8 cellular contexts compared by ENCODE assay signal in the genomic region with DNA sequence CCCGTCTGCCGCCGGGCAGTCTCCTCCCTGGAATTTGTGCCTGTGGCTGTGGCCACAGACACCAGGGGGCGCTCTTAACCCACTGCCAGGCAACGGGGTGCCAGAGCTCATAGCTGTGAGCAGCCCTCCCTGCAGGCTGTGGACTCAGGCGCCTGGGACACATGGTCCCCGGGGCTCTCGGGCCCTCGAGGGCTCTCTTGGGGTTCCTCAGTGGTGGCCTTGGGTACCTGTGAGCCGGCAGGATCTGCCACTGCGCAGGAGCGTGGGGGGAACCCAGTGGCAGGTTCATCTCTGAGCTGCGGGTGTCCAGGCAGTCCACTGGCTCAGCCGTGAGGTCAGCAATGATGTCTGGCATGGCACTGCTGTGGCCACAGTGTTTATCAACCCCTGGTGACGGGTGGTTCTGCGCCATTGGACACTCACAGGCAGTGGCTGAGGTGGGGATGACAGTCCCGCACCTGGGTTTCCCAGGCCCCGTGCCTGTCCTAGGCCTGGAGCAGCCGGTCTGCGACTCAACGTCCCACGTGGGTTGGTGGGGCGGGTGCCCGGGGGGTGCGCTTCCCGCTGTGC. TPM values are rescaled to one million over a fixed set of nuclear protein-coding genes. Genes with fewer than 3 reads are reported as not detected.
DNase-seq lines count a peak whose midpoint lies in the region; ATAC-seq and TF ChIP-seq lines count a peak whose summit lies in the region.

No MANE protein-coding gene starts in this region.

- CTCF ChIA-PET in CD8-positive, alpha-beta T cell (lab: Charles Lee), result interaction anchor here (0.5 to 3.4 kb wide), 23 partner anchors 9 to 500 kb away, joined by 3 to 44 read pairs (median 4); partner anchors contain the start of gene IDUA
- CTCF ChIA-PET in activated CD8-positive, alpha-beta memory T cell treated with anti-CD3 and anti-CD28 coated beads, Interleukin-2, amount 10 ng/mL, durations not matched to agents 7 days and 5 days (lab: Charles Lee), result interaction anchor here (0.6 to 2.7 kb wide), 28 partner anchors 10 to 498 kb away, joined by 3 to 34 read pairs (median 4); partner anchors contain the start of genes ATP5ME, GAK, IDUA and MYL5

- no peaks in the 10 kb centered on the region for H3K4me1 ChIP-seq in CD8-positive, alpha-beta T cell (ENCODE audit: insufficient read depth, low read length)

- no peaks in the 10 kb centered on the region for H3K36me3 ChIP-seq in CD8-positive, alpha-beta T cell (ENCODE audit: insufficient read depth, low read length)

- no peaks in the 10 kb centered on the region for H3K9me3 Mint-ChIP-seq in CD8-positive, alpha-beta T cell
- H3K9me3 Mint-ChIP-seq in activated CD8-positive, alpha-beta memory T cell treated with anti-CD3 and anti-CD28 coated beads, Interleukin-2, amount 10 ng/mL, durations not matched to agents 7 days and 5 days (ENCODE audit: low read depth), result no peaks in the 10 kb centered on the region
- H3K9me3 Mint-ChIP-seq in neural crest cell, result no peaks in the 10 kb centered on the region

- POLR2A ChIA-PET in CD8-positive, alpha-beta T cell (lab: Charles Lee), result interaction anchor here (1.8 kb wide), 1 partner anchor 244 kb away, joined by 11 read pairs; the partner anchor contains the start of gene IDUA

- H3K27ac Mint-ChIP-seq in CD8-positive, alpha-beta T cell, result no peak overlapping the region
- H3K27ac Mint-ChIP-seq in activated CD8-positive, alpha-beta memory T cell treated with anti-CD3 and anti-CD28 coated beads, Interleukin-2, amount 10 ng/mL, durations not matched to agents 7 days and 5 days, result no peak overlapping the region
- no peak overlapping the region for H3K27ac Mint-ChIP-seq in neural crest cell (ENCODE audit: unreplicated experiment)

- peak; percentile 90 for ATAC-seq in CD8-positive, alpha-beta T cell
- ATAC-seq in GM21737 (IDR thresholded peaks at IDR 0.05; ENCODE audit: unreplicated experiment) (peak; percentile 60), GM18858 (IDR thresholded peaks at IDR 0.05; ENCODE audit: unreplicated experiment) (no peak)
- ATAC-seq in activated CD8-positive, alpha-beta memory T cell treated with anti-CD3 and anti-CD28 coated beads, Interleukin-2, amount 10 ng/mL, durations not matched to agents 7 days and 5 days, result peak; percentile 93

- H3K27ac ChIP-seq in CD8-positive, alpha-beta T cell (ENCODE audit: low read depth, low read length), result no peak overlapping the region

- H3K9me3 ChIP-seq in CD8-positive, alpha-beta T cell (ENCODE audit: low read length), result no peaks in the 10 kb centered on the region

- H3K4me1 Mint-ChIP-seq in CD8-positive, alpha-beta T cell (ENCODE audit: low read depth), result peaks cover under 1% of the 10 kb centered on the region
- H3K4me1 Mint-ChIP-seq in activated CD8-positive, alpha-beta memory T cell treated with anti-CD3 and anti-CD28 coated beads, Interleukin-2, amount 10 ng/mL, durations not matched to agents 7 days and 5 days, result no peaks in the 10 kb centered on the region
- no peaks in the 10 kb centered on the region for H3K4me1 Mint-ChIP-seq in neural crest cell

- DNase-seq in CD8-positive, alpha-beta T cell, result peak; percentile 53 to 87 (median 75)
- DNase-seq in NOMO-1 (lab: John Stamatoyannopoulos, UW; ENCODE audit: unreplicated experiment in 2 of 2) (peak; percentile 8 to 41), epithelial cell of proximal tubule (ENCODE audit: low read depth) (no peak), neural crest cell (ENCODE audit: low read depth, low spot score) (peak; percentile 74), superior temporal gyrus (ENCODE audit: extremely low spot score) (peak; percentile 67)
- DNase-seq in activated CD8-positive, alpha-beta memory T cell treated with anti-CD3 and anti-CD28 coated beads, Interleukin-2, amount 10 ng/mL, durations not matched to agents 7 days and 5 days, result peak; percentile 82

- peaks cover 21% of the 10 kb centered on the region for H3K36me3 Mint-ChIP-seq in CD8-positive, alpha-beta T cell
- peaks cover 5% of the 10 kb centered on the region for H3K36me3 Mint-ChIP-seq in activated CD8-positive, alpha-beta memory T cell treated with anti-CD3 and anti-CD28 coated beads, Interleukin-2, amount 10 ng/mL, durations not matched to agents 7 days and 5 days
- peaks cover 13% of the 10 kb centered on the region for H3K36me3 Mint-ChIP-seq in neural crest cell (ENCODE audit: low read depth)

- TF ChIP-seq CTCF in CD8-positive, alpha-beta T cell (IDR thresholded peaks at IDR 0.05), result peak; percentile 93
- peak; percentile 89 for TF ChIP-seq CTCF in epithelial cell of proximal tubule (conservative IDR thresholded peaks at IDR 0.05; ENCODE audit: low read depth, low read length)
- TF ChIP-seq CTCF in neural crest cell (conservative IDR thresholded peaks at IDR 0.05), result peak; percentile 85

- no peak overlapping the region for H3K4me3 ChIP-seq in CD8-positive, alpha-beta T cell (ENCODE audit: low read depth, low read length)
- no peak overlapping the region for H3K4me3 ChIP-seq in epithelial cell of proximal tubule (ENCODE audit: low read depth, low read length)

- intact Hi-C loops in CD8-positive, alpha-beta T cell (cut with DNase I, micrococcal nuclease), result loop anchor here (2.0 to 5.0 kb wide), 9 partner anchors 152 to 884 kb away; partner anchors contain the start of genes IDUA (in 2 of the 2), DGKQ (in 1 of the 2), GAK (in 1 of the 2) and TMEM175 (in 1 of the 2)

- no peak overlapping the region for H3K4me3 Mint-ChIP-seq in CD8-positive, alpha-beta T cell
- no peak overlapping the region for H3K4me3 Mint-ChIP-seq in activated CD8-positive, alpha-beta memory T cell treated with anti-CD3 and anti-CD28 coated beads, Interleukin-2, amount 10 ng/mL, durations not matched to agents 7 days and 5 days
- no peak overlapping the region for H3K4me3 Mint-ChIP-seq in neural crest cell

- H3K27me3 ChIP-seq in CD8-positive, alpha-beta T cell (ENCODE audit: insufficient read depth, low read length), result no peaks in the 10 kb centered on the region

- no peaks in the 10 kb centered on the region for H3K27me3 Mint-ChIP-seq in CD8-positive, alpha-beta T cell (ENCODE audit: low read depth)
- H3K27me3 Mint-ChIP-seq in activated CD8-positive, alpha-beta memory T cell treated with anti-CD3 and anti-CD28 coated beads, Interleukin-2, amount 10 ng/mL, durations not matched to agents 7 days and 5 days, result no peaks in the 10 kb centered on the region
- H3K27me3 Mint-ChIP-seq in neural crest cell (ENCODE audit: low read depth), result no peaks in the 10 kb centered on the region

RNA-seq across cellular contexts. Expression of gene PCGF3, which starts 37.2 kb away (rescaled TPM):
- total RNA-seq in CD8-positive, alpha-beta T cell, result 10 to 100 TPM; 39.1 to 39.5 TPM
- 10 to 100 TPM; 38.9 to 49.0 TPM for total RNA-seq in activated CD8-positive, alpha-beta memory T cell treated with anti-CD3 and anti-CD28 coated beads, Interleukin-2, amount 10 ng/mL, durations not matched to agents 7 days and 5 days
- total RNA-seq in epithelial cell of proximal tubule (34.6 and 35.2 TPM in 2 replicates), neural crest cell (58.5 and 61.2 TPM in 2 replicates)

RNA-seq across cellular contexts. Expression of gene SLC49A3, which starts 53.9 kb away (rescaled TPM):
- total RNA-seq in CD8-positive, alpha-beta T cell, result under 1 TPM; 0.69 to 0.73 TPM
- total RNA-seq in activated CD8-positive, alpha-beta memory T cell treated with anti-CD3 and anti-CD28 coated beads, Interleukin-2, amount 10 ng/mL, durations not matched to agents 7 days and 5 days, result 1 to 10 TPM; 1.1 to 1.5 TPM
- total RNA-seq in epithelial cell of proximal tubule (2.9 and 4.1 TPM in 2 replicates), neural crest cell (0.77 and 0.91 TPM in 2 replicates)
